In genomic region chr1:6599141-6599975, GRCh38 we compare ENCODE assay signal across 8 cellular contexts. TPM values are rescaled to one million over a fixed set of nuclear protein-coding genes. Genes with fewer than 3 reads are reported as not detected.
DNase-seq lines count a peak whose midpoint lies in the region; ATAC-seq and TF ChIP-seq lines count a peak whose summit lies in the region.

No MANE protein-coding gene starts in this region.

- H3K27me3 ChIP-seq in mammary epithelial cell (ENCODE audit: insufficient read depth, low read length) (no peaks in the 10 kb centered on the region), upper lobe of left lung (no peaks in the 10 kb centered on the region)
- H3K27me3 ChIP-seq in naive thymus-derived CD4-positive, alpha-beta T cell (ENCODE audit: control insufficient read depth in 2 of 2, insufficient read depth in 2 of 2, low read length in 2 of 2): no peaks in the 10 kb centered on the region

- H3K4me1 ChIP-seq in mammary epithelial cell (ENCODE audit: insufficient read depth, low read length) (peaks cover 40% of the 10 kb centered on the region), upper lobe of left lung (peaks cover 43 to 71% (median 49%) of the 10 kb centered on the region in 4 donors)
- peaks cover 30 to 45% of the 10 kb centered on the region in 2 donors for H3K4me1 ChIP-seq in naive thymus-derived CD4-positive, alpha-beta T cell (ENCODE audit: control insufficient read depth in 2 of 2, insufficient read depth in 2 of 2, low read length in 2 of 2)

- POLR2A ChIA-PET in naive thymus-derived CD4-positive, alpha-beta T cell (lab: Charles Lee): interaction anchor here (0.6 to 15.1 kb wide), 17 partner anchors 8 to 139 kb away, joined by 3 to 246 read pairs (median 9); partner anchors contain the start of genes NOL9, PHF13, TAS1R1 and THAP3

- BruUV-seq in mammary epithelial cell (replicated peaks; lab: Mats Ljungman, UMichigan): TSS peak; percentile 13

- CTCF ChIA-PET in mammary epithelial cell (lab: Charles Lee; ENCODE audit: low non-redundant PET): no interaction called here
- CTCF ChIA-PET in naive thymus-derived CD4-positive, alpha-beta T cell (lab: Charles Lee): interaction anchor here (1.0 to 2.0 kb wide), 8 partner anchors 13 to 111 kb away, joined by 3 to 9 read pairs (median 6); partner anchors contain the start of genes PLEKHG5, THAP3 and ZBTB48

- 0% methylated on average over 26 of the region's 31 CpGs for WGBS in mammary epithelial cell (ENCODE audit: low coverage, missing lambda C conversion rate)
- 69 to 76% methylated on average over 12 to 20 of the region's 31 CpGs for WGBS in upper lobe of left lung, 2 donors

- intact Hi-C loops in mammary epithelial cell (cut with micrococcal nuclease): no loop called here
- intact Hi-C loops in naive thymus-derived CD4-positive, alpha-beta T cell (cut with micrococcal nuclease): no loop called here

- H4K20me1 ChIP-seq in mammary epithelial cell (ENCODE audit: insufficient read depth, low read length): peaks cover 16% of the 10 kb centered on the region

- peak overlapping the region; percentile 100 for H3K4me2 ChIP-seq in mammary epithelial cell (ENCODE audit: insufficient read depth, low read depth, low read length)

- H3K27ac ChIP-seq in mammary epithelial cell (ENCODE audit: insufficient read depth, low read depth, low read length) (peak overlapping the region; percentile 97), upper lobe of left lung (peak overlapping the region; percentile 96 to 100 (median 98))
- peak overlapping the region; percentile 94 for H3K27ac ChIP-seq in naive thymus-derived CD4-positive, alpha-beta T cell (ENCODE audit: low read depth, low read length)

- no peaks in the 10 kb centered on the region for H3K9me3 ChIP-seq in mammary epithelial cell (replicated peaks; ENCODE audit: insufficient read depth, low read length)
- no peaks in the 10 kb centered on the region for H3K9me3 ChIP-seq in naive thymus-derived CD4-positive, alpha-beta T cell (ENCODE audit: control insufficient read depth in 2 of 3, low read length in 3 of 3)
- no peaks in the 10 kb centered on the region for H3K9me3 ChIP-seq in upper lobe of left lung

- in situ Hi-C loops in mammary epithelial cell (cut with MboI; ENCODE audit: low sequenced_read_pairs in 2 of 2): no loop called here

- dilution Hi-C loops in mammary epithelial cell (cut with HindIII; ENCODE audit: low sequenced_read_pairs): no loop called here

- peak overlapping the region; percentile 59 to 97 (median 88) for H3K27ac Mint-ChIP-seq in naive thymus-derived CD4-positive, alpha-beta T cell

- peak; percentile 67 for DNase-seq in GDM1 (lab: John Stamatoyannopoulos, UW)
- DNase-seq in T-helper 2 cell: peak in 4 of 5 experiments; percentile 28 to 85 (median 42)
- DNase-seq in mammary epithelial cell: peak; percentile 92
- DNase-seq in naive thymus-derived CD4-positive, alpha-beta T cell: peak in 8 of 9 donors; percentile 38 to 69 (median 61)
- DNase-seq in upper lobe of left lung: peak; percentile 69 to 74

- TF ChIP-seq EP300 in upper lobe of left lung (IDR thresholded peaks at IDR 0.05): no peak

- peaks cover 81% of the 10 kb centered on the region for H3K79me2 ChIP-seq in mammary epithelial cell (ENCODE audit: insufficient read depth, low read length)

- peaks cover 25% of the 10 kb centered on the region for H3K36me3 ChIP-seq in mammary epithelial cell (ENCODE audit: insufficient read depth, low read length)
- peaks cover 0 to 50% (median 16%) of the 10 kb centered on the region in 3 experiments for H3K36me3 ChIP-seq in naive thymus-derived CD4-positive, alpha-beta T cell (ENCODE audit: control insufficient read depth in 2 of 3, insufficient read depth in 3 of 3, low read length in 3 of 3)
- H3K36me3 ChIP-seq in upper lobe of left lung: peaks cover 21 to 49% (median 41%) of the 10 kb centered on the region in 4 donors

- peaks cover 0 to 2% (median 0%) of the 10 kb centered on the region in 11 donors for H3K9me3 Mint-ChIP-seq in naive thymus-derived CD4-positive, alpha-beta T cell

- no peak for TF ChIP-seq POLR2A in upper lobe of left lung (IDR thresholded peaks at IDR 0.05)

- TF ChIP-seq CTCF in mammary epithelial cell (conservative IDR thresholded peaks at IDR 0.05 in 1 of 2, IDR thresholded peaks at IDR 0.05 in 1 of 2; ENCODE audit: extremely low read depth in 1 of 2, insufficient read depth in 1 of 2, low read depth in 1 of 2, low read length in 2 of 2): peak; percentile 5 to 34
- no peak for TF ChIP-seq CTCF in upper lobe of left lung (IDR thresholded peaks at IDR 0.05)

- H3K4me3 Mint-ChIP-seq in naive thymus-derived CD4-positive, alpha-beta T cell: peak overlapping the region; percentile 89 to 99 (median 96)

- H3K9ac ChIP-seq in mammary epithelial cell (ENCODE audit: insufficient read depth, low read length): peak overlapping the region; percentile 91

- peak overlapping the region; percentile 58 to 98 (median 95) for H3K4me3 ChIP-seq in mammary epithelial cell (replicated peaks in 1 of 3; ENCODE audit: insufficient read depth in 1 of 3, low read depth in 2 of 3, low read length in 3 of 3)
- peak overlapping the region; percentile 72 for H3K4me3 ChIP-seq in naive thymus-derived CD4-positive, alpha-beta T cell (ENCODE audit: low read length)
- H3K4me3 ChIP-seq in upper lobe of left lung: peak overlapping the region in 3 of 4 donors; percentile 72 to 99 (median 79)

- H2AFZ ChIP-seq in mammary epithelial cell (ENCODE audit: low read depth, low read length): no peak overlapping the region

- peaks cover 0 to 24% (median 5%) of the 10 kb centered on the region in 5 donors for H3K36me3 Mint-ChIP-seq in naive thymus-derived CD4-positive, alpha-beta T cell

- H3K27me3 Mint-ChIP-seq in naive thymus-derived CD4-positive, alpha-beta T cell: no peaks in the 10 kb centered on the region

- peaks cover 13 to 67% (median 48%) of the 10 kb centered on the region in 7 donors for H3K4me1 Mint-ChIP-seq in naive thymus-derived CD4-positive, alpha-beta T cell

- no peak for ATAC-seq in naive thymus-derived CD4-positive, alpha-beta T cell
- no peak for ATAC-seq in upper lobe of left lung (ENCODE audit: low FRiP score in 2 of 2)
- ATAC-seq in GM19324 (IDR thresholded peaks at IDR 0.05; ENCODE audit: low FRiP score, unreplicated experiment): no peak
- no peak for ATAC-seq in GM21423 (IDR thresholded peaks at IDR 0.05; ENCODE audit: unreplicated experiment)
- ATAC-seq in GM19463 (IDR thresholded peaks at IDR 0.05; ENCODE audit: unreplicated experiment): no peak

RNA-seq across cellular contexts. Expression of gene KLHL21, which starts 3.3 kb away (rescaled TPM):
- total RNA-seq in mammary epithelial cell (100 to 1,000 TPM in 1 of 2 donors, 10 to 100 TPM in 1; 64.5 to 160 TPM), upper lobe of left lung (10 to 100 TPM; 26.4 to 66.0 (median 39.7) TPM)
- polyA plus RNA-seq in mammary epithelial cell: 38.1 TPM
- 67.9 TPM for polyA minus RNA-seq in mammary epithelial cell
- total RNA-seq in naive thymus-derived CD4-positive, alpha-beta T cell: 10 to 100 TPM; 25.2 to 58.1 (median 33.0) TPM
- 10 to 100 TPM; 17.2 to 31.1 TPM for polyA plus RNA-seq in naive thymus-derived CD4-positive, alpha-beta T cell

RNA-seq across cellular contexts. Expression of gene PHF13, which starts 14.2 kb away (rescaled TPM):
- total RNA-seq in mammary epithelial cell: 10 to 100 TPM; 11.8 to 16.3 TPM
- 7.4 TPM for polyA plus RNA-seq in mammary epithelial cell
- polyA minus RNA-seq in mammary epithelial cell: 8.7 TPM
- 10 to 100 TPM in 3 of 5 experiments, 1 to 10 TPM in 2; 7.7 to 14.3 (median 12.2) TPM for total RNA-seq in naive thymus-derived CD4-positive, alpha-beta T cell
- 1 to 10 TPM; 4.4 to 6.3 TPM for polyA plus RNA-seq in naive thymus-derived CD4-positive, alpha-beta T cell
- 10 to 100 TPM in 3 of 6 donors, 1 to 10 TPM in 3; 8.4 to 23.0 (median 9.8) TPM for total RNA-seq in upper lobe of left lung

RNA-seq across cellular contexts. Expression of gene ZBTB48, which starts 19.6 kb away (rescaled TPM):
- total RNA-seq in mammary epithelial cell: 10 to 100 TPM; 15.3 to 29.5 TPM
- polyA plus RNA-seq in mammary epithelial cell: 14.5 TPM
- polyA minus RNA-seq in mammary epithelial cell: 0.47 TPM
- total RNA-seq in naive thymus-derived CD4-positive, alpha-beta T cell: 10 to 100 TPM; 39.1 to 70.4 (median 62.2) TPM
- 10 to 100 TPM; 18.5 to 27.9 TPM for polyA plus RNA-seq in naive thymus-derived CD4-positive, alpha-beta T cell
- total RNA-seq in upper lobe of left lung: 10 to 100 TPM; 16.2 to 56.6 (median 36.9) TPM

RNA-seq across cellular contexts. Expression of gene THAP3, which starts 25.3 kb away (rescaled TPM):
- total RNA-seq in mammary epithelial cell: 10 to 100 TPM in 1 of 2 donors, 1 to 10 TPM in 1; 7.2 to 11.4 TPM
- 5.4 TPM for polyA plus RNA-seq in mammary epithelial cell
- not detected for polyA minus RNA-seq in mammary epithelial cell
- total RNA-seq in naive thymus-derived CD4-positive, alpha-beta T cell: 10 to 100 TPM; 14.1 to 30.5 (median 20.3) TPM
- polyA plus RNA-seq in naive thymus-derived CD4-positive, alpha-beta T cell: 10 to 100 TPM; 18.7 to 31.8 TPM
- total RNA-seq in upper lobe of left lung: 10 to 100 TPM in 5 of 6 donors, 1 to 10 TPM in 1; 7.7 to 26.2 (median 17.3) TPM

RNA-seq across cellular contexts. Expression of gene TAS1R1, which starts 44.3 kb away (rescaled TPM):
- total RNA-seq in mammary epithelial cell: under 1 TPM in 1 of 2 donors, not detected in 1; 0.09 TPM
- polyA plus RNA-seq in mammary epithelial cell: 0.05 TPM
- not detected for polyA minus RNA-seq in mammary epithelial cell
- not detected for total RNA-seq in naive thymus-derived CD4-positive, alpha-beta T cell
- polyA plus RNA-seq in naive thymus-derived CD4-positive, alpha-beta T cell: not detected
- under 1 TPM in 2 of 6 donors, not detected in 4; 0.11 to 0.15 TPM for total RNA-seq in upper lobe of left lung

Comparison
In these comparisons a context has a peak if more than half of its experiments do, and no peak if none do; other contexts are left out.
1. CTCF ChIP-seq: peak in mammary epithelial cell (2 of 2); none in upper lobe of left lung (0 of 6).
2. Peak in every context shown above with its lines, with median percentiles within 50 percentile points of each other: DNase-seq, H3K27ac ChIP-seq and H3K4me3 ChIP-seq.